In genomic region chr20:23242104-23242503, GRCh38 we compare ENCODE assay signal across 26 cellular contexts.
"Had no signal": no experiment of that assay in that cellular context is flagged by ENCODE, and none has a peak within 500 bp of the region (broad histone marks: within the 10 kb centered on the region; RNA-seq: fewer than 3 reads in every experiment).

No MANE protein-coding gene starts in this region.

- H3K9me3 Mint-ChIP-seq: activated CD4-positive, alpha-beta memory T cell treated with anti-CD3 and anti-CD28 coated beads, Interleukin-2, amount 10 ng/mL, durations not matched to agents 7 days and 5 days had no signal

- ATAC-seq: activated T-helper 17 cell treated with anti-CD3 and anti-CD28 coated beads, Interleukin-2, amount 50 U/mL, for 72 hours; Panc1; Right ventricle myocardium inferior had no signal

- H3K9me3 ChIP-seq: adrenal gland, breast epithelium, MG63, SK-N-SH had no signal

- H3K9ac ChIP-seq: SK-N-SH had no signal

- H3K27ac ChIP-seq: adrenal gland, breast epithelium, VCaP had no signal

- H3K4me1 Mint-ChIP-seq: activated CD4-positive, alpha-beta memory T cell treated with anti-CD3 and anti-CD28 coated beads, Interleukin-2, amount 10 ng/mL, durations not matched to agents 7 days and 5 days; activated CD4-positive, alpha-beta T cell treated with anti-CD3 and anti-CD28 coated beads, Interleukin-2, amount 10 ng/mL, durations not matched to agents 7 days and 5 days; activated naive CD8-positive, alpha-beta T cell treated with anti-CD3 and anti-CD28 coated beads, Interleukin-2, amount 10 ng/mL, durations not matched to agents 7 days and 5 days; activated T-helper 17 cell treated with anti-CD3 and anti-CD28 coated beads, Interleukin-2, amount 50 U/mL, for 72 hours had no signal

- H3K36me3 ChIP-seq: adrenal gland, breast epithelium, MG63 had no signal

- H3K4me2 ChIP-seq: SK-N-SH had no signal

- H3K4me1 ChIP-seq: breast epithelium had no signal

- H3K4me3 ChIP-seq: adrenal gland, breast epithelium, MG63 had no signal

- H3K36me3 Mint-ChIP-seq: activated naive CD8-positive, alpha-beta T cell treated with anti-CD3 and anti-CD28 coated beads, Interleukin-2, amount 10 ng/mL, durations not matched to agents 7 days and 5 days had no signal

- DNase-seq: activated CD4-positive, alpha-beta T cell treated with anti-CD3 and anti-CD28 coated beads, Interleukin-2, amount 10 ng/mL, durations not matched to agents 7 days and 5 days; activated CD4-positive, CD25-positive, alpha-beta regulatory T cell; activated naive CD4-positive, alpha-beta T cell treated with anti-CD3 and anti-CD28 coated beads, Interleukin-2, amount 50 U/mL, for 16 hours; activated naive CD8-positive, alpha-beta T cell treated with anti-CD3 and anti-CD28 coated beads, Interleukin-2, amount 10 ng/mL, durations not matched to agents 7 days and 5 days; activated T-cell treated with anti-CD3 and anti-CD28 coated beads for 4 hours; activated T-cell treated with anti-CD3 and anti-CD28 coated beads, Interleukin-2, amount 50 U/mL, for 48 hours; anterior cingulate cortex; MG63; NCI-H1105; NCI-H1436; NCI-H1694 treated with DMSO at 0.1 percent for 48 hours; NCI-H2029 treated with DMSO at 0.1 percent for 48 hours; NCI-H524 treated with DMSO at 0.1 percent for 48 hours; NCI-H748 treated with DMSO at 0.1 percent for 48 hours; NK-92 treated with Interleukin-12 subunit alpha and Interleukin-12 subunit beta, amount 100 ng/mL, for 24 hours; OCI-M1; RPMI8226; SK-N-SH; T-helper 1 cell had no signal

- H3K27me3 ChIP-seq: adrenal gland, breast epithelium, MG63 had no signal

- H3K4me3 Mint-ChIP-seq: activated CD4-positive, alpha-beta memory T cell treated with anti-CD3 and anti-CD28 coated beads, Interleukin-2, amount 10 ng/mL, durations not matched to agents 7 days and 5 days; activated CD4-positive, alpha-beta T cell treated with anti-CD3 and anti-CD28 coated beads, Interleukin-2, amount 10 ng/mL, durations not matched to agents 7 days and 5 days; activated naive CD8-positive, alpha-beta T cell treated with anti-CD3 and anti-CD28 coated beads, Interleukin-2, amount 10 ng/mL, durations not matched to agents 7 days and 5 days; activated T-helper 17 cell treated with anti-CD3 and anti-CD28 coated beads, Interleukin-2, amount 50 U/mL, for 72 hours had no signal

- H3K27ac Mint-ChIP-seq: activated CD4-positive, alpha-beta memory T cell treated with anti-CD3 and anti-CD28 coated beads, Interleukin-2, amount 10 ng/mL, durations not matched to agents 7 days and 5 days; activated CD4-positive, alpha-beta T cell treated with anti-CD3 and anti-CD28 coated beads, Interleukin-2, amount 10 ng/mL, durations not matched to agents 7 days and 5 days; activated naive CD8-positive, alpha-beta T cell treated with anti-CD3 and anti-CD28 coated beads, Interleukin-2, amount 10 ng/mL, durations not matched to agents 7 days and 5 days; activated T-helper 17 cell treated with anti-CD3 and anti-CD28 coated beads, Interleukin-2, amount 50 U/mL, for 72 hours had no signal
